ENCODE assay signal across 8 cellular contexts in genomic region chr6:154675602-154676088, GRCh38. TPM values are rescaled to one million over a fixed set of nuclear protein-coding genes. Genes with fewer than 3 reads are reported as not detected.
A peak's percentile ranks its signal among the peaks of the same experiment; 100 is the strongest.
DNase-seq lines count a peak whose midpoint lies in the region; ATAC-seq, FAIRE-seq and TF ChIP-seq lines count a peak whose summit lies in the region.

No MANE protein-coding gene starts in this region.

- H3K27ac ChIP-seq in keratinocyte (ENCODE audit: control insufficient read depth, insufficient read depth, low read length) = no peak overlapping the region

- peak; percentile 98 for FAIRE-seq in keratinocyte (lab: Jason Lieb, UNC)

- POLR2A ChIA-PET in WTC11 (lab: Charles Lee) = interaction anchor here (0.6 kb wide), 2 partner anchors 10 to 31 kb away, joined by 3 read pairs; no protein-coding TSS in a partner anchor

- no peak overlapping the region for H3K4me3 ChIP-seq in cardiac fibroblast (replicated peaks in 1 of 2; ENCODE audit: low read depth in 2 of 2, low read length in 2 of 2)
- no peak overlapping the region for H3K4me3 ChIP-seq in keratinocyte (ENCODE audit: control insufficient read depth in 2 of 3, extremely low read depth in 1 of 3, insufficient read depth in 2 of 3, low read depth in 1 of 3, low read length in 3 of 3)

- no peaks in the 10 kb centered on the region for H3K27me3 Mint-ChIP-seq in CD14-positive monocyte (ENCODE audit: low read depth in 3 of 3)
- H3K27me3 Mint-ChIP-seq in WTC11 (ENCODE audit: low read depth) = no peaks in the 10 kb centered on the region

- H3K9ac ChIP-seq in keratinocyte (ENCODE audit: control insufficient read depth, extremely low read depth, insufficient read depth, low read length) = no peak overlapping the region

- H3K4me2 ChIP-seq in keratinocyte (ENCODE audit: control insufficient read depth, extremely low read depth, insufficient read depth, low read depth, low read length) = no peak overlapping the region

- no peaks in the 10 kb centered on the region for H3K9me3 Mint-ChIP-seq in CD14-positive monocyte
- no peaks in the 10 kb centered on the region for H3K9me3 Mint-ChIP-seq in WTC11

- H3K27ac Mint-ChIP-seq in CD14-positive monocyte = no peak overlapping the region
- H3K27ac Mint-ChIP-seq in WTC11 = no peak overlapping the region

- H2AFZ ChIP-seq in keratinocyte (ENCODE audit: control insufficient read depth, low read length) = no peak overlapping the region

- no peaks in the 10 kb centered on the region for H3K36me3 ChIP-seq in keratinocyte (ENCODE audit: control insufficient read depth in 2 of 2, extremely low read depth in 1 of 2, insufficient read depth in 2 of 2, low read length in 2 of 2)

- CTCF ChIA-PET in WTC11 (lab: Charles Lee) = interaction anchor here (0.5 to 1.6 kb wide), 65 partner anchors 9 to 637 kb away, joined by 3 to 25 read pairs (median 4); partner anchors contain the start of gene CNKSR3

- DNase-seq in CD14-positive monocyte (ENCODE audit: low spot score) (peak; percentile 81), NCI-H345 treated with DMSO at 0.1 percent for 48 hours (lab: John Stamatoyannopoulos, UW; ENCODE audit: unreplicated experiment) (peak; percentile 96), WTC11 (ENCODE audit: low spot score) (peak; percentile 86), cardiac fibroblast (ENCODE audit: low read depth in 2 of 2) (peak; percentile 98), keratinocyte (ENCODE audit: low read depth, low spot score) (peak; percentile 84)
- peak; percentile 86 for DNase-seq in stimulated activated CD4-positive, alpha-beta T cell treated with anti-CD3 and anti-CD28 coated beads, Interleukin-1b, Interleukin-23, amount 100 ng/mL, for 48 hours

- no peaks in the 10 kb centered on the region for H4K20me1 ChIP-seq in keratinocyte (ENCODE audit: control insufficient read depth, extremely low read depth, insufficient read depth, low read length)

- dilution Hi-C loops in keratinocyte (cut with MboI; ENCODE audit: extremely low pct_ligation_motif_present, low sequenced_read_pairs) = no loop called here

- H3K9me1 ChIP-seq in keratinocyte (ENCODE audit: control insufficient read depth, extremely low read depth, insufficient read depth, low read length) = no peaks in the 10 kb centered on the region

- no peaks in the 10 kb centered on the region for H3K9me3 ChIP-seq in keratinocyte (ENCODE audit: control insufficient read depth, low read depth, low read length)

- no peaks in the 10 kb centered on the region for H3K36me3 Mint-ChIP-seq in CD14-positive monocyte
- no peaks in the 10 kb centered on the region for H3K36me3 Mint-ChIP-seq in WTC11

- H3K4me1 Mint-ChIP-seq in CD14-positive monocyte (no peaks in the 10 kb centered on the region), WTC11 (no peaks in the 10 kb centered on the region)

- TF ChIP-seq CTCF in CD14-positive monocyte (IDR thresholded peaks at IDR 0.05) (peak; percentile 99), WTC11 (IDR thresholded peaks at IDR 0.05) (peak; percentile 89), cardiac fibroblast (IDR thresholded peaks at IDR 0.05; ENCODE audit: low read depth, low read length) (peak; percentile 95), keratinocyte (optimal IDR thresholded peaks at IDR 0.05 in 1 of 3, IDR thresholded peaks at IDR 0.05 in 1 of 3, conservative IDR thresholded peaks at IDR 0.05 in 1 of 3; ENCODE audit: extremely low read depth in 1 of 3, insufficient read depth in 2 of 3, low read length in 3 of 3) (peak; percentile 97 to 100 (median 100))

- no peaks in the 10 kb centered on the region for H3K79me2 ChIP-seq in keratinocyte (ENCODE audit: control insufficient read depth, insufficient read depth, low read length)

- H3K27me3 ChIP-seq in keratinocyte (ENCODE audit: control insufficient read depth, extremely low read depth, insufficient read depth, low read length) = no peaks in the 10 kb centered on the region

- H3K4me1 ChIP-seq in keratinocyte (ENCODE audit: control insufficient read depth, extremely low read depth, insufficient read depth, low read length) = no peaks in the 10 kb centered on the region

- ATAC-seq in GM19328 (IDR thresholded peaks at IDR 0.05; ENCODE audit: unreplicated experiment) (peak; percentile 98), HG03378 (IDR thresholded peaks at IDR 0.05; ENCODE audit: unreplicated experiment) (peak; percentile 99), WTC11 (peak; percentile 98)

- intact Hi-C loops in CD14-positive monocyte (cut with micrococcal nuclease) = loop anchor here (2.0 kb wide), 1 partner anchor 129 kb away; no protein-coding TSS in a partner anchor

- H3K4me3 Mint-ChIP-seq in CD14-positive monocyte (no peak overlapping the region), WTC11 (no peak overlapping the region)

TF ChIP-seq in WTC11, 78 proteins besides CTCF, POLR2A, EP300 and RAD21 (continues in another document):
- TF ChIP-seq STAT6 (CRISPR knock-in tag; conservative IDR thresholded peaks at IDR 0.05; ENCODE audit: low read depth) (no peak), ZNF396 (CRISPR knock-in tag; IDR thresholded peaks at IDR 0.05; ENCODE audit: borderline replicate concordance) (no peak), CREM (CRISPR knock-in tag; IDR thresholded peaks at IDR 0.05) (no peak), IRF2 (CRISPR knock-in tag; IDR thresholded peaks at IDR 0.05; ENCODE audit: borderline replicate concordance, low read depth) (no peak), TEAD1 (CRISPR knock-in tag; IDR thresholded peaks at IDR 0.05) (peak; percentile 31; the same call in 1 of the 2 replicates), E2F4 (CRISPR knock-in tag; IDR thresholded peaks at IDR 0.05; ENCODE audit: borderline replicate concordance, low read depth) (no peak), ZNF416 (CRISPR knock-in tag; IDR thresholded peaks at IDR 0.05) (no peak), ZNF317 (CRISPR knock-in tag; IDR thresholded peaks at IDR 0.05; ENCODE audit: borderline replicate concordance, low read depth) (peak; percentile 100), HMGXB4 (CRISPR knock-in tag; IDR thresholded peaks at IDR 0.05) (0 out of 2 replicates have a peak, but pooled peaks have one; percentile 65), EMX1 (CRISPR knock-in tag; IDR thresholded peaks at IDR 0.05) (no peak)

RNA-seq across cellular contexts. Expression of gene SCAF8, which starts 57.6 kb away (rescaled TPM):
- polyA plus RNA-seq in CD14-positive monocyte = 1 to 10 TPM; 2.8 to 4.2 TPM
- 40.7 to 46.8 TPM (median 46.3 TPM) in 3 replicates for total RNA-seq in WTC11 (2021)
- 8.6 to 24.3 TPM (median 19.1 TPM) in 3 replicates for polyA plus RNA-seq in keratinocyte
- 20.0 TPM for polyA plus RNA-seq in keratinocyte (2011; ENCODE audit: low read depth)
- polyA plus RNA-seq in keratinocyte (2011; cell fraction: cytosol; rRNA removed) = 10.3 and 16.6 TPM in 2 replicates
- 28.7 and 35.4 TPM in 2 replicates for polyA plus RNA-seq in keratinocyte (2011; cell fraction: nucleus; rRNA removed)
- polyA plus RNA-seq in keratinocyte (2012; ENCODE audit: low replicate concordance) = 12.8 and 18.2 TPM in 2 replicates
- 15.3 to 32.9 TPM (median 18.0 TPM) in 3 replicates for polyA minus RNA-seq in keratinocyte
- 12.7 TPM for polyA minus RNA-seq in keratinocyte (2011; cell fraction: cytosol; rRNA and poly(A)+ RNA removed)
- polyA minus RNA-seq in keratinocyte (2011; cell fraction: nucleus; rRNA and poly(A)+ RNA removed) = 24.7 and 52.4 TPM in 2 replicates
